ENCODE assay signal across 9 cellular contexts in genomic region chr10:102396751-102397151, GRCh38. TPM values are rescaled to one million over a fixed set of nuclear protein-coding genes. Genes with fewer than 3 reads are reported as not detected.
DNase-seq lines count a peak whose midpoint lies in the region; ATAC-seq and TF ChIP-seq lines count a peak whose summit lies in the region.
"Had no signal": no experiment of that assay in that cellular context is flagged by ENCODE, and none has a peak within 500 bp of the region (broad histone marks: within the 10 kb centered on the region; RNA-seq: fewer than 3 reads in every experiment).

No MANE protein-coding gene starts in this region.

- peaks cover 34% of the 10 kb centered on the region for H3K36me3 ChIP-seq in BLaER1
- no peaks in the 10 kb centered on the region for H3K36me3 ChIP-seq in breast epithelium

- H3K4me3 Mint-ChIP-seq in HFFc6, result peak overlapping the region; percentile 86; the same call in 1 of the 2 replicates
- peak overlapping the region; percentile 79 to 91 (median 91) for H3K4me3 Mint-ChIP-seq in nephron

- peak overlapping the region; percentile 82 for H3K4me3 ChIP-seq in BLaER1
- peak overlapping the region in 1 of 3 donors; percentile 82 for H3K4me3 ChIP-seq in breast epithelium

- H3K9me3 Mint-ChIP-seq in HFFc6, result no peaks in the 10 kb centered on the region
- H3K9me3 Mint-ChIP-seq in nephron, result no peaks in the 10 kb centered on the region

- no peak overlapping the region for H3K27ac ChIP-seq in BLaER1
- peak overlapping the region; percentile 96 to 97 for H3K27ac ChIP-seq in breast epithelium

- TF ChIP-seq CTCF in HFFc6 (IDR thresholded peaks at IDR 0.05), result no peak
- TF ChIP-seq CTCF in breast epithelium (IDR thresholded peaks at IDR 0.05), result no peak
- TF ChIP-seq CTCF in nephron (IDR thresholded peaks at IDR 0.05; ENCODE audit: unreplicated experiment in 3 of 3), result no peak

- no peak for ATAC-seq in HG02642 (IDR thresholded peaks at IDR 0.05; ENCODE audit: poor library complexity, unreplicated experiment)

- no peaks in the 10 kb centered on the region for H3K27me3 ChIP-seq in BLaER1
- H3K27me3 ChIP-seq in breast epithelium, result no peaks in the 10 kb centered on the region

- no peak for TF ChIP-seq POLR2A in breast epithelium (IDR thresholded peaks at IDR 0.05)

- no peak overlapping the region for H3K27ac Mint-ChIP-seq in HFFc6
- no peak overlapping the region for H3K27ac Mint-ChIP-seq in nephron

- no peaks in the 10 kb centered on the region for H3K36me3 Mint-ChIP-seq in HFFc6 (ENCODE audit: low read depth)
- H3K36me3 Mint-ChIP-seq in nephron (ENCODE audit: low read depth), result no peaks in the 10 kb centered on the region

- peaks cover 38% of the 10 kb centered on the region for H3K4me1 ChIP-seq in BLaER1
- peaks cover 4 to 11% of the 10 kb centered on the region in 2 donors for H3K4me1 ChIP-seq in breast epithelium

- H3K9ac ChIP-seq in BLaER1, result no peak overlapping the region; the same call in 1 of the 2 replicates

- no peak for DNase-seq in HFFc6
- no peak for DNase-seq in breast epithelium (ENCODE audit: low spot score in 2 of 2)
- no peak for DNase-seq in mucosa of gallbladder (ENCODE audit: low spot score)
- no peak for DNase-seq in iPS-NIHi11 (ENCODE audit: low spot score)
- DNase-seq in middle frontal gyrus (ENCODE audit: extremely low spot score, low spot score), result no peak
- DNase-seq: NCI-H146 had no signal

- no peaks in the 10 kb centered on the region for H3K9me3 ChIP-seq in BLaER1
- no peaks in the 10 kb centered on the region for H3K9me3 ChIP-seq in breast epithelium

- H3K4me1 Mint-ChIP-seq in HFFc6 (ENCODE audit: low read depth), result peaks cover 39% of the 10 kb centered on the region
- peaks cover 15% of the 10 kb centered on the region for H3K4me1 Mint-ChIP-seq in nephron

- intact Hi-C loops in breast epithelium (cut with DNase I; ENCODE audit: low total_unique reads), result no loop called here

- H3K27me3 Mint-ChIP-seq in HFFc6 (ENCODE audit: insufficient read depth), result peaks cover 2% of the 10 kb centered on the region; the same call in 1 of the 2 replicates
- peaks cover 8% of the 10 kb centered on the region for H3K27me3 Mint-ChIP-seq in nephron (ENCODE audit: low read depth)

- 0 out of 2 replicates have a peak, but pooled peaks cover 10% of the 10 kb centered on the region for H4K20me1 ChIP-seq in BLaER1

- H3K4me2 ChIP-seq in BLaER1, result peak overlapping the region; percentile 99

RNA-seq across cellular contexts. Expression of gene NFKB2, which starts 1.2 kb away (rescaled TPM):
- total RNA-seq in HFFc6 (2021; fragmentation: NEBNext Ultra II Directional; extraction: Animal tissue kit (Norgen Biotek cat#: 25700)), result 10 to 100 TPM; 23.1 to 27.4 (median 26.1) TPM
- total RNA-seq in breast epithelium (10 to 100 TPM; 11.0 to 21.0 (median 18.9) TPM), mucosa of gallbladder (42.2 TPM)

RNA-seq across cellular contexts. Expression of gene PSD, which starts 21.8 kb away (rescaled TPM):
- 1 to 10 TPM in 2 of 6 experiments, under 1 TPM in 4; 0.37 to 1.4 (median 0.69) TPM for total RNA-seq in HFFc6 (2021; fragmentation: NEBNext Ultra II Directional; extraction: Animal tissue kit (Norgen Biotek cat#: 25700))
- total RNA-seq in breast epithelium (10 to 100 TPM in 1 of 3 donors, 1 to 10 TPM in 1, under 1 TPM in 1; 0.96 to 13.4 (median 6.3) TPM), mucosa of gallbladder (106 TPM)

RNA-seq across cellular contexts. Expression of gene FBXL15, which starts 23.9 kb away (rescaled TPM):
- total RNA-seq in HFFc6 (2021; fragmentation: NEBNext Ultra II Directional; extraction: Animal tissue kit (Norgen Biotek cat#: 25700)), result 10 to 100 TPM in 4 of 6 experiments, 1 to 10 TPM in 2; 9.2 to 13.2 (median 11.5) TPM
- total RNA-seq in breast epithelium (10 to 100 TPM; 16.8 to 24.8 (median 21.0) TPM), mucosa of gallbladder (29.3 TPM)

RNA-seq across cellular contexts. Expression of gene CUEDC2, which starts 35.6 kb away (rescaled TPM):
- total RNA-seq in HFFc6 (2021; fragmentation: NEBNext Ultra II Directional; extraction: Animal tissue kit (Norgen Biotek cat#: 25700)), result 10 to 100 TPM; 62.6 to 75.9 (median 72.5) TPM
- total RNA-seq in breast epithelium (10 to 100 TPM; 49.8 to 54.4 (median 50.3) TPM), mucosa of gallbladder (63.2 TPM)

RNA-seq across cellular contexts. Expression of gene C10orf95, which starts 54.6 kb away (rescaled TPM):
- under 1 TPM in 1 of 6 experiments, not detected in 5; 0.12 TPM for total RNA-seq in HFFc6 (2021; fragmentation: NEBNext Ultra II Directional; extraction: Animal tissue kit (Norgen Biotek cat#: 25700))
- total RNA-seq in breast epithelium (under 1 TPM in 2 of 3 donors, not detected in 1; 0.33 to 0.59 TPM), mucosa of gallbladder (0.46 TPM)
